18 cellular contexts compared by ENCODE assay signal in the genomic region with DNA sequence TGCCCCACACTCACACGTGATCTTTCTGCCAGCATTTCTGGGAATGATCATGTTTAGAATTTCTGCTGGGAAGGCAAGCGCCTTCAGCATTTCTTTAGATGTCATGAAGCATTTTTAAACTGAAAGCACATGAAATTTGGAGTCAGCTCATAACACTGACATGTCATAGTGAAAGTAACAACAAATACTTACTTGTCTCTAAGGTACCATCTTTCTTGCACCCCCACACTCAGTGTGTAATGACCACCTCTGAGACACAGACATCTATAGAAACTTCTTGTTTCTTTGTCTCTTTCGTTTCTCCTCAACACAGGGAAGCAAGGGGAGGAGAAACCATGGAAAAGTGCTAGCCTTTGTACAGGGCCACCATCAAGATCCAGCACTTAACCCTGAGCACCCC.
DNase-seq lines count a peak whose midpoint lies in the region; ATAC-seq and TF ChIP-seq lines count a peak whose summit lies in the region.
"Had no signal": no experiment of that assay in that cellular context is flagged by ENCODE, and none has a peak within 500 bp of the region (broad histone marks: within the 10 kb centered on the region; RNA-seq: fewer than 3 reads in every experiment).

No MANE protein-coding gene starts in this region.

- H3K9me3 Mint-ChIP-seq in activated T-helper 1 cell treated with anti-CD3 and anti-CD28 coated beads, Interleukin-12 subunit alpha, Interleukin-12 subunit beta, Interleukin-2, Interleukin-4 antibody, amounts not matched to agents 30 ng/mL and 10 ng/mL and 1 ng/mL, durations not matched to agents 14 hours and 24 hours and 36 hours: no peaks in the 10 kb centered on the region
- H3K9me3 Mint-ChIP-seq: HFFc6 had no signal

- no peak for DNase-seq in activated CD4-positive, CD25-positive, alpha-beta regulatory T cell treated with anti-CD3 and anti-CD28 coated beads, Interleukin-2, amount 50 U/mL, for 72 hours
- DNase-seq in activated T-helper 1 cell treated with anti-CD3 and anti-CD28 coated beads, Interleukin-12 subunit alpha, Interleukin-12 subunit beta, Interleukin-2, Interleukin-4 antibody, amounts not matched to agents 30 ng/mL and 10 ng/mL and 1 ng/mL, durations not matched to agents 14 hours and 24 hours and 36 hours (ENCODE audit: low spot score): no peak
- DNase-seq in hypothalamus (lab: John Stamatoyannopoulos, UW) (no peak), smooth muscle cell (lab: John Stamatoyannopoulos, UW; ENCODE audit: unreplicated experiment) (no peak), HuH-7.5 (ENCODE audit: low spot score) (no peak)
- DNase-seq: DMS 273 treated with DMSO at 0.1 percent for 48 hours; HFFc6; lower lobe of right lung; NCI-H226; NK-92 treated with Interleukin-12 subunit alpha and Interleukin-12 subunit beta, amount 100 ng/mL, for 24 hours; stimulated activated CD4-positive, alpha-beta T cell treated with anti-CD3 and anti-CD28 coated beads, Interleukin-4, amount 100 ng/mL, for 4 hours; trophoblast cell had no signal

- peak overlapping the region; percentile 28 for H3K27ac Mint-ChIP-seq in activated T-helper 1 cell treated with anti-CD3 and anti-CD28 coated beads, Interleukin-12 subunit alpha, Interleukin-12 subunit beta, Interleukin-2, Interleukin-4 antibody, amounts not matched to agents 30 ng/mL and 10 ng/mL and 1 ng/mL, durations not matched to agents 14 hours and 24 hours and 36 hours
- H3K27ac Mint-ChIP-seq: activated naive CD8-positive, alpha-beta T cell; HFFc6 had no signal

- H3K36me3 Mint-ChIP-seq in activated T-helper 1 cell treated with anti-CD3 and anti-CD28 coated beads, Interleukin-12 subunit alpha, Interleukin-12 subunit beta, Interleukin-2, Interleukin-4 antibody, amounts not matched to agents 30 ng/mL and 10 ng/mL and 1 ng/mL, durations not matched to agents 14 hours and 24 hours and 36 hours (ENCODE audit: low read depth): no peaks in the 10 kb centered on the region
- H3K36me3 Mint-ChIP-seq: activated naive CD8-positive, alpha-beta T cell had no signal

- no peaks in the 10 kb centered on the region for H3K36me3 ChIP-seq in smooth muscle cell (ENCODE audit: low read depth)
- H3K36me3 ChIP-seq: lower lobe of right lung had no signal

- H3K27ac ChIP-seq in smooth muscle cell (ENCODE audit: low read depth): no peak overlapping the region
- H3K27ac ChIP-seq: 22Rv1, lower lobe of right lung, parathyroid adenoma had no signal

- no peak for TF ChIP-seq CTCF in smooth muscle cell (IDR thresholded peaks at IDR 0.05; ENCODE audit: borderline replicate concordance, insufficient read depth, poor library complexity, severe bottlenecking)

- H3F3A ChIP-seq in smooth muscle cell (ENCODE audit: low read depth): no peaks in the 10 kb centered on the region

- no peaks in the 10 kb centered on the region for H3K79me2 ChIP-seq in smooth muscle cell (ENCODE audit: low read depth)
- H3K79me2 ChIP-seq: parathyroid adenoma had no signal

- H4K20me1 ChIP-seq in smooth muscle cell (ENCODE audit: low read depth): peaks cover 95% of the 10 kb centered on the region

- peaks cover 19% of the 10 kb centered on the region for H3K27me3 ChIP-seq in smooth muscle cell (ENCODE audit: low read depth)

- no peak overlapping the region for H2AFZ ChIP-seq in smooth muscle cell (ENCODE audit: low read depth)
- H2AFZ ChIP-seq: parathyroid adenoma had no signal

- no peaks in the 10 kb centered on the region for H3K4me1 ChIP-seq in smooth muscle cell (ENCODE audit: low read depth)
- H3K4me1 ChIP-seq: lower lobe of right lung, parathyroid adenoma had no signal

- 92% methylated on average over 3 of the region's 3 CpGs for WGBS in smooth muscle cell (ENCODE audit: low lambda C conversion rate)

- H3K4me3 ChIP-seq in smooth muscle cell: no peak overlapping the region
- H3K4me3 ChIP-seq: lower lobe of right lung had no signal

- no peak overlapping the region for H3K9ac ChIP-seq in smooth muscle cell (ENCODE audit: low read depth)
- H3K9ac ChIP-seq: parathyroid adenoma had no signal

- H3K4me3 Mint-ChIP-seq in activated T-helper 1 cell treated with anti-CD3 and anti-CD28 coated beads, Interleukin-12 subunit alpha, Interleukin-12 subunit beta, Interleukin-2, Interleukin-4 antibody, amounts not matched to agents 30 ng/mL and 10 ng/mL and 1 ng/mL, durations not matched to agents 14 hours and 24 hours and 36 hours: no peak overlapping the region
- H3K4me3 Mint-ChIP-seq: activated naive CD8-positive, alpha-beta T cell; HFFc6 had no signal

- intact Hi-C loops in activated T-helper 1 cell treated with anti-CD3 and anti-CD28 coated beads, Interleukin-12 subunit alpha, Interleukin-12 subunit beta, Interleukin-2, Interleukin-4 antibody, amounts not matched to agents 30 ng/mL and 10 ng/mL and 1 ng/mL, durations not matched to agents 14 hours and 24 hours and 36 hours (cut with micrococcal nuclease): loop anchor here (5.0 kb wide), 1 partner anchor 475 kb away; no protein-coding TSS in a partner anchor

- H3K4me1 Mint-ChIP-seq in activated T-helper 1 cell treated with anti-CD3 and anti-CD28 coated beads, Interleukin-12 subunit alpha, Interleukin-12 subunit beta, Interleukin-2, Interleukin-4 antibody, amounts not matched to agents 30 ng/mL and 10 ng/mL and 1 ng/mL, durations not matched to agents 14 hours and 24 hours and 36 hours (ENCODE audit: low read depth): peaks cover 16% of the 10 kb centered on the region

- no peaks in the 10 kb centered on the region for H3K9me3 ChIP-seq in smooth muscle cell (replicated peaks; ENCODE audit: low read depth)
- H3K9me3 ChIP-seq: lower lobe of right lung had no signal

- no peak overlapping the region for H3K4me2 ChIP-seq in smooth muscle cell

- peaks cover 4% of the 10 kb centered on the region for H3K27me3 Mint-ChIP-seq in activated T-helper 1 cell treated with anti-CD3 and anti-CD28 coated beads, Interleukin-12 subunit alpha, Interleukin-12 subunit beta, Interleukin-2, Interleukin-4 antibody, amounts not matched to agents 30 ng/mL and 10 ng/mL and 1 ng/mL, durations not matched to agents 14 hours and 24 hours and 36 hours (ENCODE audit: insufficient read depth)
- H3K27me3 Mint-ChIP-seq: activated naive CD8-positive, alpha-beta T cell had no signal

- ATAC-seq in activated CD4-positive, CD25-positive, alpha-beta regulatory T cell treated with anti-CD3 and anti-CD28 coated beads, Interleukin-2, amount 50 U/mL, for 24 hours: peak; percentile 55 to 76
- ATAC-seq in GM18519 (IDR thresholded peaks at IDR 0.05; ENCODE audit: low FRiP score, unreplicated experiment) (peak; percentile 58), HG02610 (IDR thresholded peaks at IDR 0.05; ENCODE audit: unreplicated experiment) (peak; percentile 88)
- ATAC-seq: lower lobe of right lung had no signal
